Comparison of ENCODE assay signal across 8 cellular contexts in the genomic region with DNA sequence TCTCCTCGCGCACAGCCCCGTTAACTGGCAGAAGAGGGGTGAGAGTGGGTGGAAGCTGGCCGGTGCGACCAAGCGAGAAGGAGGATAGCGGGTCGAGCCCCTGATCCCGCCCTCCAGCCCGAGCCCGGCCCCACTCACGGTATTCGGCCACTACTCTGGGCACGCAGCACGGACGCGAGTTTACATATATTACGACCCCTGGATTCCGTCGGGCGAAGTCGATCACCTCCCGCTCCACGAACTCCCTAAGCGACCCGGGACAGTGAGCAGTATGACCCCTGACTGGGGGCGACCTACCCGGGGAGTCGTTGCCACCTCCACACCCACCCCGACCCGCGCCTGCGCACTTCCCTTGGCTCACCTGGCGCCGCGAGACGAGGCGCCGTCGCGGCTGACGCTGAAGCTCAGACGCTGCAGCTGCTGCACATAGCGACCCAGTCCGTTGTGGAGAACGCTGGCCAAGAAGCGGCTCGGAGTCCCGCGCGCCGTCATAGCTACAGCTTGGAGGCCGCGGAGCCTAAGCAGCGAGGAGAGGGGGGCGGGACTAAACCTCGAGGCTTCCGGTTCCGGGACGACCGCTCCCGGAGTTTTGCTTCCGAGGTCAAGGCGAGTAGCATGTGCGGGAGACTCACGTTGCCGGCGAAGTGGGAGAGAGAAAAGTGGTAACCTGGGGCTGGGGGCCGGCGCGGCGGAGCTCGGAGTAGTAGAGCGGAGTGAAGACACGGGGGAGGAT. TPM values are rescaled to one million over a fixed set of nuclear protein-coding genes. Genes with fewer than 3 reads are reported as not detected.
A peak's percentile ranks its signal among the peaks of the same experiment; 100 is the strongest.
DNase-seq lines count a peak whose midpoint lies in the region; ATAC-seq and TF ChIP-seq lines count a peak whose summit lies in the region.

Gene MRPL43 (minus strand): TSS at position 546 of the 733 bp plus-strand sequence. CDS start 54 bp downstream, at position 492.
Gene TWNK (plus strand): TSS at position 592 of the 733 bp plus-strand sequence. CDS start 668 bp downstream, outside the sequence.

- H3K4me1 ChIP-seq in HUES48 (ENCODE audit: control insufficient read depth, insufficient read depth, low read length): peaks cover 9% of the 10 kb centered on the region; the same call in 1 of the 2 replicates
- peaks cover 4% of the 10 kb centered on the region for H3K4me1 ChIP-seq in PC-9 (replicated peaks; ENCODE audit: insufficient read depth)
- H3K4me1 ChIP-seq in esophagus (ENCODE audit: control insufficient read depth in 2 of 2, insufficient read depth in 2 of 2, low read length in 1 of 2): peaks cover 12 to 18% of the 10 kb centered on the region in 2 donors
- peaks cover 17% of the 10 kb centered on the region for H3K4me1 ChIP-seq in mucosa of stomach (ENCODE audit: control insufficient read depth, insufficient read depth, low read length)

- H3K9me2 ChIP-seq in PC-9 (ENCODE audit: insufficient read depth): no peaks in the 10 kb centered on the region

- H3F3A ChIP-seq in PC-9 (ENCODE audit: insufficient read depth, low read depth): peaks cover 3% of the 10 kb centered on the region; the same call in 1 of the 2 replicates

- H3K79me2 ChIP-seq in PC-9 (ENCODE audit: low read depth): peaks cover 47% of the 10 kb centered on the region

- H4K20me1 ChIP-seq in PC-9 (ENCODE audit: insufficient read depth): no peaks in the 10 kb centered on the region

- H3K27me3 Mint-ChIP-seq in Calu3 (ENCODE audit: unreplicated experiment): no peaks in the 10 kb centered on the region
- H3K27me3 Mint-ChIP-seq in activated T-cell treated with anti-CD3 and anti-CD28 coated beads, Interleukin-2, amount 50 U/mL, for 24 hours: no peaks in the 10 kb centered on the region

- H3K9me3 ChIP-seq in HUES48 (ENCODE audit: control insufficient read depth, insufficient read depth, low read length) (no peaks in the 10 kb centered on the region), PC-9 (ENCODE audit: insufficient read depth, low read depth) (no peaks in the 10 kb centered on the region), esophagus (ENCODE audit: control insufficient read depth in 2 of 2, insufficient read depth in 1 of 2, low read depth in 1 of 2, low read length in 1 of 2) (no peaks in the 10 kb centered on the region), mucosa of stomach (ENCODE audit: control insufficient read depth, low read length) (no peaks in the 10 kb centered on the region)

- H3K9ac ChIP-seq in HUES48 (ENCODE audit: low read depth, low read length) (peak within 1 kb of the TSS; percentile 79), mucosa of stomach (ENCODE audit: low read length) (peak within 1 kb of the TSS; percentile 77)

- H3K27ac ChIP-seq in HUES48 (ENCODE audit: low read depth, low read length): peak within 1 kb of the TSS; percentile 90
- peak within 1 kb of the TSS; percentile 30 for H3K27ac ChIP-seq in PC-9
- peak within 1 kb of the TSS; percentile 81 to 90 for H3K27ac ChIP-seq in esophagus (ENCODE audit: low read depth in 2 of 2, low read length in 1 of 2)

- BruUV-seq in Calu3 (replicated peaks; lab: Mats Ljungman, UMichigan): no TSS peak
- BruUV-seq in PC-9 (replicated peaks; lab: Mats Ljungman, UMichigan): no TSS peak

- H3K36me3 ChIP-seq in HUES48 (ENCODE audit: control insufficient read depth, insufficient read depth, low read length) (peaks cover 51% of the 10 kb centered on the region), PC-9 (ENCODE audit: low read depth) (no peaks in the 10 kb centered on the region), esophagus (ENCODE audit: control insufficient read depth in 2 of 2, insufficient read depth in 2 of 2, low read length in 1 of 2) (peaks cover 14 to 26% of the 10 kb centered on the region in 2 donors), mucosa of stomach (ENCODE audit: control insufficient read depth, insufficient read depth, low read length) (no peaks in the 10 kb centered on the region)

- no peak for TF ChIP-seq CTCF in Calu3 (IDR thresholded peaks at IDR 0.05; ENCODE audit: unreplicated experiment)
- no peak for TF ChIP-seq CTCF in PC-9 (conservative IDR thresholded peaks at IDR 0.05)

- DNase-seq in Calu3 (peak; percentile 79), PC-9 (peak; percentile 59 to 60)
- DNase-seq in activated T-cell treated with anti-CD3 and anti-CD28 coated beads, Interleukin-2, amount 50 U/mL, for 24 hours: peak; percentile 92
- peak; percentile 91 for DNase-seq in stimulated activated CD8-positive, alpha-beta memory T cell treated with anti-CD3 and anti-CD28 coated beads, Interleukin-4, amount 100 ng/mL, for 48 hours

- peak within 1 kb of the TSS; percentile 94 for H3K4me2 ChIP-seq in PC-9

- peak within 1 kb of the TSS; percentile 94 for H3K27ac Mint-ChIP-seq in Calu3 (ENCODE audit: unreplicated experiment)
- peak within 1 kb of the TSS; percentile 96 for H3K27ac Mint-ChIP-seq in activated T-cell treated with anti-CD3 and anti-CD28 coated beads, Interleukin-2, amount 50 U/mL, for 24 hours

- no peaks in the 10 kb centered on the region for H3K27me3 ChIP-seq in HUES48 (ENCODE audit: control insufficient read depth, insufficient read depth, low read length)
- H3K27me3 ChIP-seq in PC-9 (ENCODE audit: insufficient read depth, low read depth): no peaks in the 10 kb centered on the region
- no peaks in the 10 kb centered on the region for H3K27me3 ChIP-seq in esophagus (ENCODE audit: control insufficient read depth in 1 of 2, insufficient read depth in 2 of 2, low read length in 2 of 2)
- H3K27me3 ChIP-seq in mucosa of stomach (ENCODE audit: control insufficient read depth, insufficient read depth, low read length): no peaks in the 10 kb centered on the region

- peaks cover 35% of the 10 kb centered on the region for H3K36me3 Mint-ChIP-seq in Calu3 (ENCODE audit: insufficient read depth, unreplicated experiment)
- peaks cover 80% of the 10 kb centered on the region for H3K36me3 Mint-ChIP-seq in activated T-cell treated with anti-CD3 and anti-CD28 coated beads, Interleukin-2, amount 50 U/mL, for 24 hours (ENCODE audit: low read depth)

- 0 to 1% methylated on average over 66 to 75 of the region's 75 CpGs for WGBS in esophagus, 2 donors

- no peaks in the 10 kb centered on the region for H3K9me3 Mint-ChIP-seq in Calu3 (ENCODE audit: low read depth, unreplicated experiment)
- H3K9me3 Mint-ChIP-seq in activated T-cell treated with anti-CD3 and anti-CD28 coated beads, Interleukin-2, amount 50 U/mL, for 24 hours: no peaks in the 10 kb centered on the region

- peak within 1 kb of the TSS; percentile 78 for H2AFZ ChIP-seq in PC-9

- peak; percentile 57 for ATAC-seq in GM21360 (IDR thresholded peaks at IDR 0.05; ENCODE audit: unreplicated experiment)

- intact Hi-C loops in Calu3 (cut with micrococcal nuclease; ENCODE audit: unreplicated experiment): no loop called here
- intact Hi-C loops in PC-9 (cut with micrococcal nuclease; ENCODE audit: unreplicated experiment): no loop called here

- CTCF ChIA-PET in Calu3 (lab: Charles Lee): interaction anchor here (0.8 to 0.9 kb wide), 2 partner anchors 17 to 27 kb away, joined by 3 read pairs; partner anchors contain the start of gene SEMA4G
- CTCF ChIA-PET in PC-9 (lab: Charles Lee): no interaction called here

- POLR2A ChIA-PET in PC-9 (lab: Charles Lee; ENCODE audit: unreplicated experiment): interaction anchor here (0.6 to 0.7 kb wide), 2 partner anchors 15 to 56 kb away, joined by 3 to 5 read pairs; no protein-coding TSS in a partner anchor

- H3K4me3 Mint-ChIP-seq in Calu3 (ENCODE audit: low read depth, unreplicated experiment): peak within 1 kb of the TSS; percentile 98
- H3K4me3 Mint-ChIP-seq in activated T-cell treated with anti-CD3 and anti-CD28 coated beads, Interleukin-2, amount 50 U/mL, for 24 hours: peak within 1 kb of the TSS; percentile 96

- H3K4me1 Mint-ChIP-seq in Calu3 (ENCODE audit: low read depth, unreplicated experiment): no peaks in the 10 kb centered on the region
- H3K4me1 Mint-ChIP-seq in activated T-cell treated with anti-CD3 and anti-CD28 coated beads, Interleukin-2, amount 50 U/mL, for 24 hours (ENCODE audit: low read depth): peaks cover 49% of the 10 kb centered on the region

- H3K4me3 ChIP-seq in HUES48 (ENCODE audit: low read depth, low read length) (peak within 1 kb of the TSS; percentile 91), PC-9 (peak within 1 kb of the TSS; percentile 69), esophagus (ENCODE audit: low read depth in 1 of 2, low read length in 2 of 2) (peak within 1 kb of the TSS; percentile 82 to 97), mucosa of stomach (ENCODE audit: low read length) (peak within 1 kb of the TSS; percentile 100)

RNA-seq across cellular contexts. Expression of gene MRPL43, which starts in this region (rescaled TPM):
- total RNA-seq in Calu3 (2022) (42.7 and 44.7 TPM in 2 replicates), PC-9 (2021) (41.0 and 45.7 TPM in 2 replicates)
- polyA plus RNA-seq in esophagus: 10 to 100 TPM; 60.6 to 89.1 TPM

RNA-seq across cellular contexts. Expression of gene TWNK, which starts in this region (rescaled TPM):
- total RNA-seq in Calu3 (2022) (13.8 and 14.7 TPM in 2 replicates), PC-9 (2021) (7.5 and 7.9 TPM in 2 replicates)
- polyA plus RNA-seq in esophagus: 1 to 10 TPM; 3.6 to 7.1 TPM

Comparison
In these comparisons a context has a peak if more than half of its experiments do, and no peak if none do; other contexts are left out.
1. Peak in every context shown above with its lines: DNase-seq, ATAC-seq, H3K4me3 ChIP-seq and H3K27ac ChIP-seq.
2. H3K27ac ChIP-seq: peak in every context shown above with its lines; median percentile 90 in HUES48; 86 in esophagus; 30 in PC-9.